In genomic region chr17:64051153-64051552, GRCh38 we compare ENCODE assay signal across 17 cellular contexts. TPM values are rescaled to one million over a fixed set of nuclear protein-coding genes. Genes with fewer than 3 reads are reported as not detected.
A peak's percentile ranks its signal among the peaks of the same experiment; 100 is the strongest.
DNase-seq lines count a peak whose midpoint lies in the region; ATAC-seq and TF ChIP-seq lines count a peak whose summit lies in the region.
"Had no signal": no experiment of that assay in that cellular context is flagged by ENCODE, and none has a peak within 500 bp of the region (broad histone marks: within the 10 kb centered on the region; RNA-seq: fewer than 3 reads in every experiment).

No MANE protein-coding gene starts in this region.

- POLR2A ChIA-PET in CD4-positive, alpha-beta T cell (lab: Charles Lee), result interaction anchor here (0.6 to 3.9 kb wide), 25 partner anchors 9 to 456 kb away, joined by 3 to 67 read pairs (median 5); partner anchors contain the start of genes CCDC47, CEP95, DDX42 and DDX5
- POLR2A ChIA-PET in CD8-positive, alpha-beta memory T cell (lab: Charles Lee), result interaction anchor here (0.6 to 2.5 kb wide), 16 partner anchors 8 to 96 kb away, joined by 3 to 18 read pairs (median 4); partner anchors contain the start of genes ERN1 and ICAM2

- no peak for TF ChIP-seq CTCF in CD4-positive, alpha-beta T cell (IDR thresholded peaks at IDR 0.05)
- TF ChIP-seq CTCF in mucosa of descending colon (IDR thresholded peaks at IDR 0.05) (no peak), GM13976 (IDR thresholded peaks at IDR 0.05; ENCODE audit: borderline replicate concordance, control extremely low read depth, extremely low read depth, insufficient read depth, missing control alignments) (no peak), mammary epithelial cell (conservative IDR thresholded peaks at IDR 0.05 in 1 of 2, IDR thresholded peaks at IDR 0.05 in 1 of 2; ENCODE audit: extremely low read depth in 1 of 2, insufficient read depth in 1 of 2, low read depth in 1 of 2, low read length in 2 of 2) (no peak)

- no peaks in the 10 kb centered on the region for H3K9me3 Mint-ChIP-seq in CD4-positive, alpha-beta T cell
- H3K9me3 Mint-ChIP-seq in CD8-positive, alpha-beta memory T cell, result no peaks in the 10 kb centered on the region
- no peaks in the 10 kb centered on the region for H3K9me3 Mint-ChIP-seq in activated T-helper 17 cell treated with anti-CD3 and anti-CD28 coated beads, Interleukin-2, amount 50 U/mL, for 72 hours
- H3K9me3 Mint-ChIP-seq: H9, nephron progenitor cell had no signal

- H3K9ac ChIP-seq in mammary epithelial cell (ENCODE audit: insufficient read depth, low read length), result no peak overlapping the region

- H3K9me3 ChIP-seq in CD4-positive, alpha-beta T cell (ENCODE audit: control insufficient read depth, low read length), result no peaks in the 10 kb centered on the region
- H3K9me3 ChIP-seq in CD8-positive, alpha-beta memory T cell (ENCODE audit: low read length), result no peaks in the 10 kb centered on the region
- H3K9me3 ChIP-seq in mucosa of descending colon (no peaks in the 10 kb centered on the region), mammary epithelial cell (replicated peaks; ENCODE audit: insufficient read depth, low read length) (no peaks in the 10 kb centered on the region)
- H3K9me3 ChIP-seq: breast epithelium, prostate gland had no signal

- no peaks in the 10 kb centered on the region for H3K27me3 Mint-ChIP-seq in CD4-positive, alpha-beta T cell
- H3K27me3 Mint-ChIP-seq in CD8-positive, alpha-beta memory T cell, result no peaks in the 10 kb centered on the region
- H3K27me3 Mint-ChIP-seq in activated T-helper 17 cell treated with anti-CD3 and anti-CD28 coated beads, Interleukin-2, amount 50 U/mL, for 72 hours, result no peaks in the 10 kb centered on the region

- peak overlapping the region; percentile 85 for H3K27ac Mint-ChIP-seq in CD4-positive, alpha-beta T cell
- peak overlapping the region; percentile 61 to 96 (median 92) for H3K27ac Mint-ChIP-seq in CD8-positive, alpha-beta memory T cell
- peak overlapping the region; percentile 68 for H3K27ac Mint-ChIP-seq in activated T-helper 17 cell treated with anti-CD3 and anti-CD28 coated beads, Interleukin-2, amount 50 U/mL, for 72 hours
- H3K27ac Mint-ChIP-seq: H9, nephron progenitor cell had no signal

- H3K4me2 ChIP-seq in mammary epithelial cell (ENCODE audit: insufficient read depth, low read depth, low read length), result no peak overlapping the region

- no peaks in the 10 kb centered on the region for H3K79me2 ChIP-seq in mammary epithelial cell (ENCODE audit: insufficient read depth, low read length)

- H3K4me1 ChIP-seq in CD8-positive, alpha-beta memory T cell (ENCODE audit: insufficient read depth, low read length), result peaks cover 45% of the 10 kb centered on the region
- H3K4me1 ChIP-seq in mucosa of descending colon (ENCODE audit: low read depth) (no peaks in the 10 kb centered on the region), mammary epithelial cell (ENCODE audit: insufficient read depth, low read length) (no peaks in the 10 kb centered on the region)
- H3K4me1 ChIP-seq: prostate gland had no signal

- peaks cover 90% of the 10 kb centered on the region for H3K36me3 Mint-ChIP-seq in CD4-positive, alpha-beta T cell (ENCODE audit: low read depth)
- peaks cover 31 to 93% (median 46%) of the 10 kb centered on the region in 3 donors for H3K36me3 Mint-ChIP-seq in CD8-positive, alpha-beta memory T cell
- H3K36me3 Mint-ChIP-seq in activated T-helper 17 cell treated with anti-CD3 and anti-CD28 coated beads, Interleukin-2, amount 50 U/mL, for 72 hours (ENCODE audit: low read depth), result peaks cover 100% of the 10 kb centered on the region

- DNase-seq in CD4-positive, alpha-beta T cell, result peak in 1 of 10 experiments; percentile 16
- peak in 2 of 5 donors; percentile 53 to 66 for DNase-seq in CD8-positive, alpha-beta memory T cell
- DNase-seq in mucosa of descending colon, result no peak
- no peak for DNase-seq in GM13976 (ENCODE audit: low spot score)
- no peak for DNase-seq in mammary epithelial cell
- DNase-seq: DMS53; effector CD8-positive, alpha-beta T cell; glutamatergic neuron; H9; NCI-H526; nephron progenitor cell; trophoblast cell had no signal

- CTCF ChIA-PET in CD4-positive, alpha-beta T cell (lab: Charles Lee), result interaction anchor here (1.2 to 1.8 kb wide), 5 partner anchors 9 to 83 kb away, joined by 4 to 9 read pairs (median 4); partner anchors contain the start of gene ERN1
- CTCF ChIA-PET in CD8-positive, alpha-beta memory T cell (lab: Charles Lee), result interaction anchor here (1.2 to 5.5 kb wide), 13 partner anchors 10 to 132 kb away, joined by 3 to 33 read pairs (median 10); partner anchors contain the start of genes ERN1, GH1 and ICAM2
- CTCF ChIA-PET in mammary epithelial cell (lab: Charles Lee; ENCODE audit: low non-redundant PET), result interaction anchor here (0.6 kb wide), 1 partner anchor 469 kb away, joined by 5 read pairs; no protein-coding TSS in a partner anchor

- peak overlapping the region; percentile 17 for H3K4me3 Mint-ChIP-seq in CD4-positive, alpha-beta T cell
- H3K4me3 Mint-ChIP-seq in CD8-positive, alpha-beta memory T cell, result peak overlapping the region in 6 of 7 donors; percentile 21 to 84 (median 70)
- H3K4me3 Mint-ChIP-seq in activated T-helper 17 cell treated with anti-CD3 and anti-CD28 coated beads, Interleukin-2, amount 50 U/mL, for 72 hours, result peak overlapping the region; percentile 55
- H3K4me3 Mint-ChIP-seq: H9, nephron progenitor cell had no signal

- no peak overlapping the region for H3K27ac ChIP-seq in CD4-positive, alpha-beta T cell (ENCODE audit: low read depth, low read length)
- peak overlapping the region; percentile 38 for H3K27ac ChIP-seq in CD8-positive, alpha-beta memory T cell (ENCODE audit: low read depth, low read length)
- no peak overlapping the region for H3K27ac ChIP-seq in mammary epithelial cell (ENCODE audit: insufficient read depth, low read depth, low read length)
- H3K27ac ChIP-seq: breast epithelium, prostate gland had no signal

- H3K27me3 ChIP-seq in CD4-positive, alpha-beta T cell (ENCODE audit: control insufficient read depth, insufficient read depth, low read length), result no peaks in the 10 kb centered on the region
- no peaks in the 10 kb centered on the region for H3K27me3 ChIP-seq in CD8-positive, alpha-beta memory T cell (ENCODE audit: insufficient read depth, low read length, poor library complexity, severe bottlenecking)
- H3K27me3 ChIP-seq in mammary epithelial cell (ENCODE audit: insufficient read depth, low read length), result no peaks in the 10 kb centered on the region
- H3K27me3 ChIP-seq: breast epithelium had no signal

- BruUV-seq in mammary epithelial cell (replicated peaks; lab: Mats Ljungman, UMichigan), result no TSS peak

- peaks cover 46% of the 10 kb centered on the region for H3K36me3 ChIP-seq in CD8-positive, alpha-beta memory T cell (ENCODE audit: insufficient read depth, low read length)
- H3K36me3 ChIP-seq in mucosa of descending colon (ENCODE audit: low read depth) (no peaks in the 10 kb centered on the region), mammary epithelial cell (ENCODE audit: insufficient read depth, low read length) (no peaks in the 10 kb centered on the region)

- no peak overlapping the region for H2AFZ ChIP-seq in mammary epithelial cell (ENCODE audit: low read depth, low read length)

- dilution Hi-C loops in mammary epithelial cell (cut with HindIII; ENCODE audit: low sequenced_read_pairs), result no loop called here

- no peaks in the 10 kb centered on the region for H4K20me1 ChIP-seq in mammary epithelial cell (ENCODE audit: insufficient read depth, low read length)

- H3K4me3 ChIP-seq in CD8-positive, alpha-beta memory T cell (ENCODE audit: low read length), result peak overlapping the region; percentile 35
- H3K4me3 ChIP-seq in mucosa of descending colon (no peak overlapping the region), mammary epithelial cell (replicated peaks in 1 of 3; ENCODE audit: insufficient read depth in 1 of 3, low read depth in 2 of 3, low read length in 3 of 3) (no peak overlapping the region)
- H3K4me3 ChIP-seq: breast epithelium, prostate gland had no signal

- 43% methylated on average over 1 of the region's 1 CpG for WGBS in mammary epithelial cell (ENCODE audit: low coverage, missing lambda C conversion rate)

- in situ Hi-C loops in GM13976 (cut with MboI; ENCODE audit: low sequenced_read_pairs, unreplicated experiment) (no loop called here), mammary epithelial cell (cut with MboI; ENCODE audit: low sequenced_read_pairs in 2 of 2) (no loop called here)

- intact Hi-C loops in CD4-positive, alpha-beta T cell (cut with DNase I, micrococcal nuclease), result loop anchor here in 1 of 2 experiments (2.0 kb wide), 1 partner anchor 26 kb away; no protein-coding TSS in a partner anchor
- intact Hi-C loops in mucosa of descending colon (cut with DNase I, micrococcal nuclease), result no loop called here
- intact Hi-C loops in mammary epithelial cell (cut with micrococcal nuclease), result no loop called here

- ATAC-seq in CD4-positive, alpha-beta T cell (ENCODE audit: poor library complexity), result peak; percentile 100
- peak; percentile 98 for ATAC-seq in activated T-helper 17 cell treated with anti-CD3 and anti-CD28 coated beads, Interleukin-2, amount 50 U/mL, for 72 hours (replicated peaks)
- peak; percentile 84 for ATAC-seq in mucosa of descending colon
- ATAC-seq in HG03095 (IDR thresholded peaks at IDR 0.05; ENCODE audit: unreplicated experiment), result no peak

- peaks cover 57% of the 10 kb centered on the region for H3K4me1 Mint-ChIP-seq in CD4-positive, alpha-beta T cell (ENCODE audit: low read depth)
- H3K4me1 Mint-ChIP-seq in CD8-positive, alpha-beta memory T cell, result peaks cover 47 to 65% (median 60%) of the 10 kb centered on the region in 3 donors
- peaks cover 28% of the 10 kb centered on the region for H3K4me1 Mint-ChIP-seq in activated T-helper 17 cell treated with anti-CD3 and anti-CD28 coated beads, Interleukin-2, amount 50 U/mL, for 72 hours

RNA-seq across cellular contexts. Expression of gene ICAM2, which starts 30.7 kb away (rescaled TPM):
- 10 to 100 TPM; 50.6 to 54.7 TPM for total RNA-seq in CD4-positive, alpha-beta T cell
- 10 to 100 TPM; 77.4 to 80.7 TPM for total RNA-seq in CD8-positive, alpha-beta memory T cell
- 301 TPM for polyA plus RNA-seq in CD8-positive, alpha-beta memory T cell
- 10 to 100 TPM; 43.0 to 54.9 TPM for total RNA-seq in activated T-helper 17 cell treated with anti-CD3 and anti-CD28 coated beads, Interleukin-2, amount 50 U/mL, for 72 hours
- total RNA-seq in mucosa of descending colon (10 to 100 TPM in 2 of 3 donors, 1 to 10 TPM in 1; 6.9 to 14.2 (median 10.3) TPM), mammary epithelial cell (1 to 10 TPM in 1 of 2 donors, under 1 TPM in 1; 0.49 to 2.8 TPM)
- 0.36 TPM for polyA plus RNA-seq in mammary epithelial cell
- not detected for polyA minus RNA-seq in mammary epithelial cell

RNA-seq across cellular contexts. Expression of gene PRR29, which starts 53.0 kb away (rescaled TPM):
- under 1 TPM; 0.56 to 0.71 TPM for total RNA-seq in CD4-positive, alpha-beta T cell
- total RNA-seq in CD8-positive, alpha-beta memory T cell, result under 1 TPM; 0.24 to 0.51 TPM
- 4.1 TPM for polyA plus RNA-seq in CD8-positive, alpha-beta memory T cell
- total RNA-seq in activated T-helper 17 cell treated with anti-CD3 and anti-CD28 coated beads, Interleukin-2, amount 50 U/mL, for 72 hours, result 1 to 10 TPM; 2.9 to 3.2 TPM
- total RNA-seq in mucosa of descending colon (not detected), mammary epithelial cell (under 1 TPM; under 0.01 to 0.09 TPM)
- 0.09 TPM for polyA plus RNA-seq in mammary epithelial cell
- polyA minus RNA-seq in mammary epithelial cell, result 0.31 TPM
- total RNA-seq: LHCN-M2 had no signal

Comparison
In these comparisons a context has a peak if more than half of its experiments do, and no peak if none do; other contexts are left out.
1. H3K4me3 Mint-ChIP-seq: peak in every context shown above with its lines; median percentile 70 in CD8-positive, alpha-beta memory T cell; 55 in activated T-helper 17 cell treated with anti-CD3 and anti-CD28 coated beads, Interleukin-2, amount 50 U/mL, for 72 hours; 17 in CD4-positive, alpha-beta T cell.